Comparison of ENCODE assay signal across 19 cellular contexts in the genomic region with DNA sequence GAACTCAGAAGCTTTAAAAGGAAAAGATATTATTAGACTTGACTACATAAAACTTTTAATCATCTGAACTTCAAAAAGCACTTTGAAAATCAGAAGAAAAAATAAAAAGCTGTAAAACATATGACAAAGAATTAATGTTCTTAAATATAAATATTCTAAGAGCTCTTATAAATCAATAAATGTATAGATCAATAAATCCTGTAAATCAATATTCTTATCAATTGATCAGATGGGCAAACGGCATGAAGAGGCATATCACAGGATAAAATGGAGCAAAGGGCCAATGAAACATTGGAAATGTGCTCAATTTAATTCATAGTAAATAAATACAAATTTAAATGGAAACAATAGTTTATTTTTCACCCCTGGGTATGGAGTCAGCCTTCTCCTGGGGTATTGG.
"Had no signal": no experiment of that assay in that cellular context is flagged by ENCODE, and none has a peak within 500 bp of the region (broad histone marks: within the 10 kb centered on the region; RNA-seq: fewer than 3 reads in every experiment).

No MANE protein-coding gene starts in this region.

- H3K4me1 ChIP-seq: uterus had no signal

- ATAC-seq: activated CD8-positive, alpha-beta T cell treated with anti-CD3 and anti-CD28 coated beads for 36 hours; activated naive CD4-positive, alpha-beta T cell treated with anti-CD3 and anti-CD28 coated beads, Interleukin-2, amount 50 U/mL, for 72 hours; naive thymus-derived CD8-positive, alpha-beta T cell; stimulated activated naive CD8-positive, alpha-beta T cell treated with anti-CD3 and anti-CD28 coated beads, Interleukin-15, Interleukin-2, amounts not matched to agents 100 U/mL and 50 U/mL, for 24 hours had no signal

- H3K4me3 ChIP-seq: testis, transverse colon, uterus had no signal

- DNase-seq: activated B cell treated with CpG ODN at 0.5 μM for 24 hours; activated CD4-positive, alpha-beta T cell treated with anti-CD3 and anti-CD28 coated beads, Interleukin-2, amount 50 U/mL, for 1 hour; activated CD8-positive, alpha-beta T cell treated with anti-CD3 and anti-CD28 coated beads for 36 hours; activated naive CD4-positive, alpha-beta T cell; activated T-cell treated with anti-CD3 and anti-CD28 coated beads, Interleukin-2, amount 50 U/mL, for 48 hours; effector CD4-positive, alpha-beta T cell; occipital lobe; posterior cingulate gyrus; stimulated activated CD4-positive, alpha-beta T cell treated with anti-CD3 and anti-CD28 coated beads, Interleukin-4, amount 100 ng/mL, for 1 hour; stimulated activated naive CD8-positive, alpha-beta T cell treated with anti-CD3 and anti-CD28 coated beads, Interleukin-15, Interleukin-2, amounts not matched to agents 100 U/mL and 50 U/mL, for 24 hours; T-helper 2 cell; testis; transverse colon had no signal

- H3K27ac ChIP-seq: testis, transverse colon, uterus had no signal

- H3K36me3 ChIP-seq: transverse colon, uterus had no signal

- H3K9me3 ChIP-seq: testis, transverse colon, uterus had no signal

- H3K27me3 ChIP-seq: testis, uterus had no signal

- FAIRE-seq: bronchial epithelial cell, colon, frontal cortex had no signal
